10 cellular contexts compared by ENCODE assay signal in the genomic region with DNA sequence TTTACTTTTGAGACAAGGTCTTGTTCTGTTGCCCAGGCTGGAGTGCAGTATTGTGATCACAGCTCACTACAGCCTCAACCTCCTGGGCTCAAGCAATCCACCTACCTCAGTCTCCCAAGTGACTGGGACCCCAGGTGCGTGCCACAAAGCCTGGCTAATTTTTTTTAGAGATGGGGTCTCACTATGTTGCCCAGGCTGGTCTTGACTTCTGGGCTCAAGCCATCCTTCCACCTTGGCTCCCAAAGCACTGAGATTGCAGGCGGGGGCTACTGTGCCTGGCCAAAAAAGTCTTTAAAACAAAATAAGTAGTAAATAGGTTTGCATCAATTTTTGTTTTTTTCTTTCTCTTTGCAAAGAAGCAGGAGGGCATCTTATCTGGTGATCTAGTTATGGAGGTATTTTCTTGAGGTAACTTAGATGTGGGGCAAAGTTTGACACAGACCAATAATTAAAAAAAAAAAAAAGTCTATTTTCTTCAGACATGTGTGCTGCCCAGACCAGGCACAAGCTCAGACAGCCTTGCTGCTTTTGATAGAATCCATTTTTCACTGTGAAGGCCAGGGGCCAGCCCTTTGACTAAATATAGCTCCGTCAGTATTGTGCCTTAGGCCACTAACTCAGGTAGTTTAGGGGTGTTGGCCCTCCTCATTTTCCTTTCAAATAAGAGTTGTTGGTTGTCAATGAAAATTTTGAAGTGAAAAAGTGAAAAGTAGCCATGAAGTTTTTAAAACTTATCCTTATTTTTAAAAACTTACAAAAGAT. TPM values are rescaled to one million over a fixed set of nuclear protein-coding genes. Genes with fewer than 3 reads are reported as not detected.
DNase-seq lines count a peak whose midpoint lies in the region; ATAC-seq, FAIRE-seq and TF ChIP-seq lines count a peak whose summit lies in the region.
"Had no signal": no experiment of that assay in that cellular context is flagged by ENCODE, and none has a peak within 500 bp of the region (broad histone marks: within the 10 kb centered on the region; RNA-seq: fewer than 3 reads in every experiment).

No MANE protein-coding gene starts in this region.

- H3K27ac ChIP-seq in SK-N-SH (ENCODE audit: low read depth in 2 of 2, low read length in 1 of 2) (peak overlapping the region; percentile 4 to 94; a peak in 2 of 4 replicates), astrocyte (ENCODE audit: low read depth, low read length) (no peak overlapping the region), right lobe of liver (peak overlapping the region; percentile 88 to 93 (median 89)), thoracic aorta (peak overlapping the region; percentile 96 to 97)

- no peaks in the 10 kb centered on the region for H3K27me3 ChIP-seq in SK-N-SH (ENCODE audit: insufficient read depth)
- H3K27me3 ChIP-seq in astrocyte (ENCODE audit: insufficient read depth, low read length): no peaks in the 10 kb centered on the region
- H3K27me3 ChIP-seq in right lobe of liver: no peaks in the 10 kb centered on the region
- no peaks in the 10 kb centered on the region for H3K27me3 ChIP-seq in thoracic aorta (replicated peaks; ENCODE audit: insufficient read depth)

- H2AFZ ChIP-seq in SK-N-SH (ENCODE audit: low read depth) (no peak overlapping the region), astrocyte (ENCODE audit: low read depth, low read length) (no peak overlapping the region)

- H3K27ac Mint-ChIP-seq in astrocyte (ENCODE audit: unreplicated experiment): peak overlapping the region; percentile 66

- H3K4me1 ChIP-seq in SK-N-SH (ENCODE audit: control insufficient read depth in 1 of 2, insufficient read depth in 2 of 2, low read depth in 1 of 2, low read length in 1 of 2): peaks cover 28 to 47% of the 10 kb centered on the region in 2 experiments
- peaks cover 61% of the 10 kb centered on the region for H3K4me1 ChIP-seq in astrocyte (ENCODE audit: insufficient read depth, low read length)
- H3K4me1 ChIP-seq in right lobe of liver: peaks cover 0 to 60% (median 22%) of the 10 kb centered on the region in 4 donors
- peaks cover 64 to 76% of the 10 kb centered on the region in 2 donors for H3K4me1 ChIP-seq in thoracic aorta (ENCODE audit: control insufficient read depth in 1 of 2, low read depth in 2 of 2)

- DNase-seq in SK-N-SH (no peak), astrocyte (ENCODE audit: low read depth) (no peak), right lobe of liver (no peak), thoracic aorta (ENCODE audit: low spot score) (no peak), lower leg skin (ENCODE audit: low spot score in 2 of 2) (no peak)

- CTCF ChIA-PET in SK-N-SH (lab: Yijun Ruan, JAX): interaction anchor here (0.7 to 1.3 kb wide), 2 partner anchors 33 to 409 kb away, joined by 3 to 8 read pairs; no protein-coding TSS in a partner anchor

- no peaks in the 10 kb centered on the region for H3K9me2 ChIP-seq in SK-N-SH

- peak overlapping the region in 1 of 2 experiments; percentile 93; a peak in 2 of 4 replicates for H3K4me3 ChIP-seq in SK-N-SH (ENCODE audit: low read depth in 2 of 2, low read length in 1 of 2)
- H3K4me3 ChIP-seq in astrocyte (ENCODE audit: insufficient read depth, low read depth, low read length): peak overlapping the region; percentile 16
- H3K4me3 ChIP-seq in right lobe of liver: peak overlapping the region in 2 of 3 donors; percentile 71 to 98
- H3K4me3 ChIP-seq in thoracic aorta: peak overlapping the region; percentile 96
- H3K4me3 ChIP-seq in lower leg skin (ENCODE audit: low read depth, poor library complexity, severe bottlenecking): no peak overlapping the region

- no peaks in the 10 kb centered on the region for H3K9me3 Mint-ChIP-seq in astrocyte (ENCODE audit: unreplicated experiment)

- no peak for FAIRE-seq in astrocyte (lab: Jason Lieb, UNC)
- FAIRE-seq: A204.1, endometrium had no signal

- no peak for TF ChIP-seq POLR2A in right lobe of liver (IDR thresholded peaks at IDR 0.05)
- TF ChIP-seq POLR2A in lower leg skin (IDR thresholded peaks at IDR 0.05): no peak

- peak overlapping the region; percentile 86; the same call in 1 of the 2 replicates for H3K9ac ChIP-seq in SK-N-SH
- H3K9ac ChIP-seq in astrocyte (ENCODE audit: low read length): no peak overlapping the region

- H3K4me2 ChIP-seq in SK-N-SH (peak overlapping the region; percentile 72), astrocyte (ENCODE audit: low read length) (peak overlapping the region; percentile 89)

- peaks cover 42% of the 10 kb centered on the region for H3F3A ChIP-seq in SK-N-SH (replicated peaks; ENCODE audit: insufficient read depth)

- H3K9me3 ChIP-seq in SK-N-SH (no peaks in the 10 kb centered on the region), astrocyte (ENCODE audit: insufficient read depth, low read depth, low read length) (no peaks in the 10 kb centered on the region), right lobe of liver (no peaks in the 10 kb centered on the region), thoracic aorta (no peaks in the 10 kb centered on the region)

- H3K79me2 ChIP-seq in SK-N-SH (ENCODE audit: insufficient read depth) (peaks cover 74% of the 10 kb centered on the region), astrocyte (ENCODE audit: insufficient read depth, low read length) (peaks cover 67% of the 10 kb centered on the region)

- peaks cover 50% of the 10 kb centered on the region for H3K4me1 Mint-ChIP-seq in astrocyte (ENCODE audit: low read depth, unreplicated experiment)

- peak overlapping the region; percentile 74 for H3K4me3 Mint-ChIP-seq in astrocyte (ENCODE audit: unreplicated experiment)

- TF ChIP-seq CTCF in SK-N-SH (IDR thresholded peaks at IDR 0.05): no peak
- TF ChIP-seq CTCF in astrocyte (IDR thresholded peaks at IDR 0.05; ENCODE audit: insufficient read depth, low read depth, low read length): no peak
- TF ChIP-seq CTCF in right lobe of liver (IDR thresholded peaks at IDR 0.05): no peak
- TF ChIP-seq CTCF in thoracic aorta (IDR thresholded peaks at IDR 0.05): no peak
- TF ChIP-seq CTCF in lower leg skin (IDR thresholded peaks at IDR 0.05): no peak

- no peaks in the 10 kb centered on the region for H3K27me3 Mint-ChIP-seq in astrocyte (ENCODE audit: low read depth, unreplicated experiment)

- WGBS in SK-N-SH (ENCODE audit: low lambda C conversion rate): 99% methylated on average over 3 of the region's 3 CpGs
- WGBS in right lobe of liver (ENCODE audit: insufficient coverage, low coverage, low lambda C conversion rate, missing lambda C conversion rate): 73% methylated on average over 3 of the region's 3 CpGs
- 54 to 58% methylated on average over 3 of the region's 3 CpGs for whole genome bisulfite sequencing in lower leg skin, 2 donors

- peaks cover 4% of the 10 kb centered on the region for H3K36me3 Mint-ChIP-seq in astrocyte (ENCODE audit: low read depth, unreplicated experiment)

- intact Hi-C loops in right lobe of liver (cut with DNase I): no loop called here
- intact Hi-C loops in lower leg skin (cut with DNase I; ENCODE audit: low total_unique reads): no loop called here

- H4K20me1 ChIP-seq in SK-N-SH (ENCODE audit: insufficient read depth) (peaks cover 34% of the 10 kb centered on the region), astrocyte (ENCODE audit: insufficient read depth, low read length) (peaks cover 47% of the 10 kb centered on the region)

- POLR2A ChIA-PET in SK-N-SH (lab: Yijun Ruan, JAX): no interaction called here

- H3K36me3 ChIP-seq in SK-N-SH (replicated peaks in 1 of 2; ENCODE audit: control insufficient read depth in 1 of 2, insufficient read depth in 2 of 2, low read length in 1 of 2): peaks cover 0 to 18% of the 10 kb centered on the region in 2 experiments
- H3K36me3 ChIP-seq in astrocyte (ENCODE audit: insufficient read depth, low read length): no peaks in the 10 kb centered on the region
- no peaks in the 10 kb centered on the region for H3K36me3 ChIP-seq in right lobe of liver
- H3K36me3 ChIP-seq in thoracic aorta: no peaks in the 10 kb centered on the region

- no peak for ATAC-seq in SK-N-SH treated with all-trans-retinoic acid at 6 μM for 48 hours
- ATAC-seq in right lobe of liver: no peak
- ATAC-seq in thoracic aorta (ENCODE audit: insufficient number of reproducible peaks, low FRiP score, low read depth): no peak
- no peak for ATAC-seq in GM21786 (IDR thresholded peaks at IDR 0.05; ENCODE audit: unreplicated experiment)
- ATAC-seq in HG03025 (IDR thresholded peaks at IDR 0.05; ENCODE audit: low FRiP score, unreplicated experiment): no peak

- TF ChIP-seq RAD21 in SK-N-SH (IDR thresholded peaks at IDR 0.05; ENCODE audit: low read length): no peak

- TF ChIP-seq EP300 in SK-N-SH (IDR thresholded peaks at IDR 0.05; ENCODE audit: borderline replicate concordance in 1 of 2, low read depth in 1 of 2, low read length in 1 of 2): no peak

TF ChIP-seq in SK-N-SH, 30 proteins besides CTCF, POLR2A, EP300 and RAD21 (continues in another document):
- TF ChIP-seq RCOR1 (IDR thresholded peaks at IDR 0.05; ENCODE audit: low read length) (no peak), NFIC (IDR thresholded peaks at IDR 0.05; ENCODE audit: borderline replicate concordance) (no peak)

TF ChIP-seq in SK-N-SH treated with all-trans-retinoic acid at 6 μM for 48 hours, 23 proteins besides CTCF, POLR2A, EP300 and RAD21 (continues in another document):
- TF ChIP-seq ZNF565 (CRISPR knock-in tag; conservative IDR thresholded peaks at IDR 0.05; ENCODE audit: low read depth) (no peak), TOX (CRISPR knock-in tag; IDR thresholded peaks at IDR 0.05; ENCODE audit: borderline replicate concordance) (no peak)

RNA-seq across cellular contexts. Expression of gene ARL6IP5, which starts 2.5 kb away (rescaled TPM):
- polyA plus RNA-seq in SK-N-SH (2012; rRNA removed): 64.6 and 90.7 TPM in 2 replicates
- polyA plus RNA-seq in SK-N-SH (2012; cell fraction: cytosol; rRNA removed): 101 and 122 TPM in 2 replicates
- polyA plus RNA-seq in SK-N-SH (2012; cell fraction: nucleus; rRNA removed): 24.8 and 38.2 TPM in 2 replicates
- 160 and 166 TPM in 2 replicates for total RNA-seq in astrocyte
- total RNA-seq in right lobe of liver: 10 to 100 TPM; 25.6 to 48.8 (median 36.3) TPM
- 100 to 1,000 TPM; 195 to 269 TPM for total RNA-seq in thoracic aorta
- total RNA-seq in lower leg skin: 10 to 100 TPM; 28.1 to 75.9 (median 54.1) TPM

RNA-seq across cellular contexts. Expression of gene UBA3, which starts 7.0 kb away (rescaled TPM):
- 43.0 and 62.0 TPM in 2 replicates for polyA plus RNA-seq in SK-N-SH (2012; rRNA removed)
- 53.5 and 64.1 TPM in 2 replicates for polyA plus RNA-seq in SK-N-SH (2012; cell fraction: cytosol; rRNA removed)
- polyA plus RNA-seq in SK-N-SH (2012; cell fraction: nucleus; rRNA removed): 50.1 and 92.6 TPM in 2 replicates
- total RNA-seq in astrocyte: 73.4 and 79.2 TPM in 2 replicates
- 10 to 100 TPM; 17.2 to 27.3 (median 20.3) TPM for total RNA-seq in right lobe of liver
- total RNA-seq in thoracic aorta: 10 to 100 TPM; 36.1 to 69.4 TPM
- 10 to 100 TPM; 33.8 to 54.6 (median 36.6) TPM for total RNA-seq in lower leg skin

RNA-seq across cellular contexts. Expression of gene TMF1, which starts 35.1 kb away (rescaled TPM):
- polyA plus RNA-seq in SK-N-SH (2012; rRNA removed): 3.2 and 4.3 TPM in 2 replicates
- 4.8 and 5.7 TPM in 2 replicates for polyA plus RNA-seq in SK-N-SH (2012; cell fraction: cytosol; rRNA removed)
- 5.4 and 9.2 TPM in 2 replicates for polyA plus RNA-seq in SK-N-SH (2012; cell fraction: nucleus; rRNA removed)
- total RNA-seq in astrocyte (46.0 and 46.8 TPM in 2 replicates), right lobe of liver (10 to 100 TPM in 4 of 6 experiments, 1 to 10 TPM in 2; 7.9 to 15.4 (median 11.5) TPM), thoracic aorta (10 to 100 TPM; 34.7 to 49.2 TPM), lower leg skin (10 to 100 TPM; 21.1 to 27.7 (median 24.9) TPM)

RNA-seq across cellular contexts. Expression of gene LMOD3, which starts 35.2 kb away (rescaled TPM):
- not detected in 2 replicates for polyA plus RNA-seq in SK-N-SH (2012; rRNA removed)
- not detected in 2 replicates for polyA plus RNA-seq in SK-N-SH (2012; cell fraction: cytosol; rRNA removed)
- polyA plus RNA-seq in SK-N-SH (2012; cell fraction: nucleus; rRNA removed): not detected in 2 replicates
- total RNA-seq in astrocyte: 0.07 TPM in 1 of 2 replicates, not detected in the other
- total RNA-seq in right lobe of liver: under 1 TPM in 3 of 6 experiments, not detected in 3; 0.07 to 0.25 (median 0.13) TPM
- total RNA-seq in thoracic aorta: not detected
- total RNA-seq in lower leg skin: not detected
